ENCODE assay signal across 14 cellular contexts in genomic region chr6:138372711-138373463, GRCh38. TPM values are rescaled to one million over a fixed set of nuclear protein-coding genes. Genes with fewer than 3 reads are reported as not detected.
A peak's percentile ranks its signal among the peaks of the same experiment; 100 is the strongest.
DNase-seq lines count a peak whose midpoint lies in the region; ATAC-seq and TF ChIP-seq lines count a peak whose summit lies in the region.
"Had no signal": no experiment of that assay in that cellular context is flagged by ENCODE, and none has a peak within 500 bp of the region (broad histone marks: within the 10 kb centered on the region; RNA-seq: fewer than 3 reads in every experiment).

No MANE protein-coding gene starts in this region.

- H3K4me3 Mint-ChIP-seq in activated CD4-positive, alpha-beta T cell treated with anti-CD3 and anti-CD28 coated beads for 36 hours, result no peak overlapping the region
- H3K4me3 Mint-ChIP-seq in activated CD4-positive, alpha-beta T cell treated with anti-CD3 and anti-CD28 coated beads, Interleukin-2, amount 10 ng/mL, durations not matched to agents 7 days and 5 days, result no peak overlapping the region
- no peak overlapping the region for H3K4me3 Mint-ChIP-seq in stimulated activated effector memory CD8-positive, alpha-beta T cell treated with anti-CD3 and anti-CD28 coated beads, Interleukin-12 subunit alpha, Interleukin-12 subunit beta, amount 100 ng/mL, for 72 hours

- peak; percentile 42 for ATAC-seq in activated CD4-positive, alpha-beta T cell treated with anti-CD3 and anti-CD28 coated beads for 36 hours
- ATAC-seq in stimulated activated effector memory CD8-positive, alpha-beta T cell treated with anti-CD3 and anti-CD28 coated beads, Interleukin-12 subunit alpha, Interleukin-12 subunit beta, amount 100 ng/mL, for 72 hours, result peak; percentile 57
- no peak for ATAC-seq in GM18517 (IDR thresholded peaks at IDR 0.05; ENCODE audit: unreplicated experiment)

- H3K27ac ChIP-seq in substantia nigra (ENCODE audit: low read depth, low read length, poor library complexity, severe bottlenecking), result no peak overlapping the region
- H3K27ac ChIP-seq: colonic mucosa, vagina had no signal

- DNase-seq in activated CD4-positive, alpha-beta T cell treated with anti-CD3 and anti-CD28 coated beads for 36 hours, result no peak
- DNase-seq in activated CD4-positive, alpha-beta T cell treated with anti-CD3 and anti-CD28 coated beads, Interleukin-2, amount 10 ng/mL, durations not matched to agents 7 days and 5 days, result no peak
- DNase-seq in NOMO-1 treated with DMSO at 0.1 percent for 48 hours (lab: John Stamatoyannopoulos, UW; ENCODE audit: unreplicated experiment) (peak; percentile 58), choroid plexus epithelial cell (ENCODE audit: low read depth) (peak; percentile 45), substantia nigra (lab: John Stamatoyannopoulos, UW) (no peak)
- DNase-seq in stimulated activated effector memory CD8-positive, alpha-beta T cell treated with anti-CD3 and anti-CD28 coated beads, Interleukin-12 subunit alpha, Interleukin-12 subunit beta, amount 100 ng/mL, for 72 hours (ENCODE audit: low spot score in 2 of 2), result no peak
- no peak for DNase-seq in stimulated activated CD4-positive, alpha-beta T cell treated with anti-CD3 and anti-CD28 coated beads, Interleukin-12 subunit alpha, Interleukin-12 subunit beta, amount 100 ng/mL, for 4 hours
- DNase-seq: colonic mucosa; MV-4-11; NK-92 treated with Interleukin-12 subunit alpha and Interleukin-12 subunit beta, amount 100 ng/mL, for 24 hours had no signal

- no peak overlapping the region for H3K27ac Mint-ChIP-seq in activated CD4-positive, alpha-beta T cell treated with anti-CD3 and anti-CD28 coated beads for 36 hours
- H3K27ac Mint-ChIP-seq in activated CD4-positive, alpha-beta T cell treated with anti-CD3 and anti-CD28 coated beads, Interleukin-2, amount 10 ng/mL, durations not matched to agents 7 days and 5 days, result no peak overlapping the region
- no peak overlapping the region for H3K27ac Mint-ChIP-seq in stimulated activated effector memory CD8-positive, alpha-beta T cell treated with anti-CD3 and anti-CD28 coated beads, Interleukin-12 subunit alpha, Interleukin-12 subunit beta, amount 100 ng/mL, for 72 hours

- TF ChIP-seq CTCF in choroid plexus epithelial cell (conservative IDR thresholded peaks at IDR 0.05; ENCODE audit: low read depth, low read length), result no peak

- H3K27me3 Mint-ChIP-seq in activated CD4-positive, alpha-beta T cell treated with anti-CD3 and anti-CD28 coated beads for 36 hours, result peaks cover 16% of the 10 kb centered on the region
- H3K27me3 Mint-ChIP-seq in activated CD4-positive, alpha-beta T cell treated with anti-CD3 and anti-CD28 coated beads, Interleukin-2, amount 10 ng/mL, durations not matched to agents 7 days and 5 days, result peaks cover 18% of the 10 kb centered on the region

- H3K4me1 Mint-ChIP-seq in activated CD4-positive, alpha-beta T cell treated with anti-CD3 and anti-CD28 coated beads for 36 hours, result peaks cover 2% of the 10 kb centered on the region
- no peaks in the 10 kb centered on the region for H3K4me1 Mint-ChIP-seq in activated CD4-positive, alpha-beta T cell treated with anti-CD3 and anti-CD28 coated beads, Interleukin-2, amount 10 ng/mL, durations not matched to agents 7 days and 5 days
- H3K4me1 Mint-ChIP-seq in stimulated activated effector memory CD8-positive, alpha-beta T cell treated with anti-CD3 and anti-CD28 coated beads, Interleukin-12 subunit alpha, Interleukin-12 subunit beta, amount 100 ng/mL, for 72 hours, result no peaks in the 10 kb centered on the region

- H3K36me3 Mint-ChIP-seq in activated CD4-positive, alpha-beta T cell treated with anti-CD3 and anti-CD28 coated beads for 36 hours (ENCODE audit: low read depth), result no peaks in the 10 kb centered on the region
- H3K36me3 Mint-ChIP-seq in activated CD4-positive, alpha-beta T cell treated with anti-CD3 and anti-CD28 coated beads, Interleukin-2, amount 10 ng/mL, durations not matched to agents 7 days and 5 days (ENCODE audit: low read depth), result no peaks in the 10 kb centered on the region
- H3K36me3 Mint-ChIP-seq in stimulated activated effector memory CD8-positive, alpha-beta T cell treated with anti-CD3 and anti-CD28 coated beads, Interleukin-12 subunit alpha, Interleukin-12 subunit beta, amount 100 ng/mL, for 72 hours, result no peaks in the 10 kb centered on the region

- no peak overlapping the region for H3K4me3 ChIP-seq in choroid plexus epithelial cell (ENCODE audit: low read depth, low read length)
- H3K4me3 ChIP-seq: colonic mucosa, vagina had no signal

- POLR2A ChIA-PET in activated CD4-positive, alpha-beta T cell treated with anti-CD3 and anti-CD28 coated beads for 36 hours (lab: Charles Lee), result no interaction called here
- POLR2A ChIA-PET in activated CD4-positive, alpha-beta T cell treated with anti-CD3 and anti-CD28 coated beads, Interleukin-2, amount 10 ng/mL, durations not matched to agents 7 days and 5 days (lab: Charles Lee), result no interaction called here

- intact Hi-C loops in activated CD4-positive, alpha-beta T cell treated with anti-CD3 and anti-CD28 coated beads for 36 hours (cut with DNase I, micrococcal nuclease), result no loop called here

- CTCF ChIA-PET in activated CD4-positive, alpha-beta T cell treated with anti-CD3 and anti-CD28 coated beads for 36 hours (lab: Charles Lee), result interaction anchor here (0.6 to 0.7 kb wide), 2 partner anchors 25 to 504 kb away, joined by 3 to 4 read pairs; no protein-coding TSS in a partner anchor
- CTCF ChIA-PET in activated CD4-positive, alpha-beta T cell treated with anti-CD3 and anti-CD28 coated beads, Interleukin-2, amount 10 ng/mL, durations not matched to agents 7 days and 5 days (lab: Charles Lee), result no interaction called here

- no peaks in the 10 kb centered on the region for H3K9me3 Mint-ChIP-seq in activated CD4-positive, alpha-beta T cell treated with anti-CD3 and anti-CD28 coated beads for 36 hours (ENCODE audit: low read depth)
- no peaks in the 10 kb centered on the region for H3K9me3 Mint-ChIP-seq in activated CD4-positive, alpha-beta T cell treated with anti-CD3 and anti-CD28 coated beads, Interleukin-2, amount 10 ng/mL, durations not matched to agents 7 days and 5 days
- no peaks in the 10 kb centered on the region for H3K9me3 Mint-ChIP-seq in stimulated activated effector memory CD8-positive, alpha-beta T cell treated with anti-CD3 and anti-CD28 coated beads, Interleukin-12 subunit alpha, Interleukin-12 subunit beta, amount 100 ng/mL, for 72 hours

RNA-seq across cellular contexts. Expression of gene SMIM28, which starts 4.8 kb away (rescaled TPM):
- total RNA-seq in activated CD4-positive, alpha-beta T cell treated with anti-CD3 and anti-CD28 coated beads for 36 hours, result not detected
- not detected for total RNA-seq in activated CD4-positive, alpha-beta T cell treated with anti-CD3 and anti-CD28 coated beads, Interleukin-2, amount 10 ng/mL, durations not matched to agents 7 days and 5 days
- total RNA-seq: H4, mucosa of gallbladder, vagina had no signal

RNA-seq across cellular contexts. Expression of gene HEBP2, which starts 31.1 kb away (rescaled TPM):
- 1 to 10 TPM; 4.0 to 4.7 TPM for total RNA-seq in activated CD4-positive, alpha-beta T cell treated with anti-CD3 and anti-CD28 coated beads for 36 hours
- 10 to 100 TPM in 1 of 2 experiments, 1 to 10 TPM in 1; 9.2 to 11.7 TPM for total RNA-seq in activated CD4-positive, alpha-beta T cell treated with anti-CD3 and anti-CD28 coated beads, Interleukin-2, amount 10 ng/mL, durations not matched to agents 7 days and 5 days

Comparison
In these comparisons a context has a peak if more than half of its experiments do, and no peak if none do; other contexts are left out.
1. DNase-seq: peak in NOMO-1 treated with DMSO at 0.1 percent for 48 hours (single experiment) and choroid plexus epithelial cell (single experiment); none in activated CD4-positive, alpha-beta T cell treated with anti-CD3 and anti-CD28 coated beads for 36 hours (single experiment), activated CD4-positive, alpha-beta T cell treated with anti-CD3 and anti-CD28 coated beads, Interleukin-2, amount 10 ng/mL, durations not matched to agents 7 days and 5 days (single experiment), stimulated activated effector memory CD8-positive, alpha-beta T cell treated with anti-CD3 and anti-CD28 coated beads, Interleukin-12 subunit alpha, Interleukin-12 subunit beta, amount 100 ng/mL, for 72 hours (0 of 2), stimulated activated CD4-positive, alpha-beta T cell treated with anti-CD3 and anti-CD28 coated beads, Interleukin-12 subunit alpha, Interleukin-12 subunit beta, amount 100 ng/mL, for 4 hours (single experiment) and substantia nigra (0 of 49).